ENCODE assay signal across 15 cellular contexts in the genomic region with DNA sequence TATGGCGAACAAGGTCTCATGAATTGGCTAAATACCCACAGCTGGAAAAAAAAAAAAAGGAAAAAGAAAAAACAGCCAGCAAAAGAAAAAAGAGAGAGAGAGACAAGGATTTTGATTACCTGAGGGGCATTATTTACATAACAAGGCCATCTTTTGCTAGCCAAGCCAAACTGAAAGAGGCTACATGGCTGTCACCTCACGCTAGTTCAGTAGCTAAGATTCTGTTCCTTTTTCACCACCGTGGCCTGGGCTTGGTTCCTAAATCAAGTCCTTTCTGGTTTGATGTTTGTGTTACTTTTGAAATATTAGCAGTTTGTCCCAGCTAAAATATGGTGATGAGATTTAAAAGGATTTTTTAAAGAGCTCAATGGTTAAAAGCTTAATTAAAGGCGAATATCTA. TPM values are rescaled to one million over a fixed set of nuclear protein-coding genes. Genes with fewer than 3 reads are reported as not detected.
"Had no signal": no experiment of that assay in that cellular context is flagged by ENCODE, and none has a peak within 500 bp of the region (broad histone marks: within the 10 kb centered on the region; RNA-seq: fewer than 3 reads in every experiment).

No MANE protein-coding gene starts in this region.

- H3K4me1 Mint-ChIP-seq: activated T-helper 17 cell treated with anti-CD3 and anti-CD28 coated beads, Interleukin-2, amount 50 U/mL, for 72 hours; immature natural killer cell; stimulated activated naive CD8-positive, alpha-beta T cell treated with anti-CD3 and anti-CD28 coated beads, Interleukin-15, amount 100 ng/mL, for 72 hours had no signal

- DNase-seq: activated CD4-positive, alpha-beta T cell treated with anti-CD3 and anti-CD28 coated beads, Interleukin-2, amount 50 U/mL, for 48 hours; activated naive CD4-positive, alpha-beta T cell treated with Interleukin-2 at 50 U/mL for 16 hours; aorta; cerebellar nuclear complex; effector memory CD4-positive, alpha-beta T cell; head of caudate nucleus; immature natural killer cell; stimulated activated naive CD8-positive, alpha-beta T cell treated with anti-CD3 and anti-CD28 coated beads, Interleukin-15, amount 100 ng/mL, for 72 hours; T-helper 9 cell; testis had no signal

- H3K4me3 Mint-ChIP-seq: activated T-helper 17 cell treated with anti-CD3 and anti-CD28 coated beads, Interleukin-2, amount 50 U/mL, for 72 hours; immature natural killer cell; nephron; stimulated activated naive CD8-positive, alpha-beta T cell treated with anti-CD3 and anti-CD28 coated beads, Interleukin-15, amount 100 ng/mL, for 72 hours had no signal

- H3K9me3 Mint-ChIP-seq: activated T-helper 17 cell treated with anti-CD3 and anti-CD28 coated beads, Interleukin-2, amount 50 U/mL, for 72 hours; immature natural killer cell; nephron; stimulated activated naive CD8-positive, alpha-beta T cell treated with anti-CD3 and anti-CD28 coated beads, Interleukin-15, amount 100 ng/mL, for 72 hours had no signal

- ATAC-seq: activated T-helper 17 cell treated with anti-CD3 and anti-CD28 coated beads, Interleukin-2, amount 50 U/mL, for 72 hours; sciatic nerve; stimulated activated naive CD8-positive, alpha-beta T cell treated with anti-CD3 and anti-CD28 coated beads, Interleukin-15, amount 100 ng/mL, for 72 hours had no signal

- H3K27ac Mint-ChIP-seq: activated T-helper 17 cell treated with anti-CD3 and anti-CD28 coated beads, Interleukin-2, amount 50 U/mL, for 72 hours; immature natural killer cell; nephron; stimulated activated naive CD8-positive, alpha-beta T cell treated with anti-CD3 and anti-CD28 coated beads, Interleukin-15, amount 100 ng/mL, for 72 hours had no signal

- FAIRE-seq: frontal cortex had no signal

- H3K36me3 Mint-ChIP-seq: immature natural killer cell had no signal

RNA-seq across cellular contexts. Expression of a gene that starts 2.0 kb away (rescaled TPM):
- polyA plus RNA-seq: fibroblast of lung had no signal
